1 cellular context compared by ENCODE assay signal in the genomic region with DNA sequence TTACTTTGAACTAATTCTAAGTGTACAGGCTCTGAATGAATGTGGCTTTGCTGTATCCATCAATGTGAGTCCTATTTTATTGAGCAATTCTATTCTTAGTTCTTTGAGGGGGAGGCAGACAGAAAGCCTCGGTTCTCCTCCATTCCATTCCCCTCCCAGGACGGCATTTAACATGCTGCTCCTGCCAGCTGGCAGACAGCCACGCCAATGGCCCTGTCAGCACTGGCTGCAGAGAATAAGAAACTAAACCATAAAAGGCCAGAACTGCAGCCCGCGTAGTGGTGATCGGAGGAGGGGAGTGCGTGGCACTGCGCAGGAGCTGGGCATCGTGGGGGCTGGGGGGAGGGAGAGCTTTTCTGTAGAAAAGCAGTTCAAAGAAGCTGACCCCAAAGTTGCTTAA.
TF ChIP-seq lines count a peak whose summit lies in the region.

No MANE protein-coding gene starts in this region.

TF ChIP-seq in GM23338, 12 proteins besides CTCF, POLR2A, EP300 and RAD21 (continued from another document):
- TF ChIP-seq, protein P1, sequence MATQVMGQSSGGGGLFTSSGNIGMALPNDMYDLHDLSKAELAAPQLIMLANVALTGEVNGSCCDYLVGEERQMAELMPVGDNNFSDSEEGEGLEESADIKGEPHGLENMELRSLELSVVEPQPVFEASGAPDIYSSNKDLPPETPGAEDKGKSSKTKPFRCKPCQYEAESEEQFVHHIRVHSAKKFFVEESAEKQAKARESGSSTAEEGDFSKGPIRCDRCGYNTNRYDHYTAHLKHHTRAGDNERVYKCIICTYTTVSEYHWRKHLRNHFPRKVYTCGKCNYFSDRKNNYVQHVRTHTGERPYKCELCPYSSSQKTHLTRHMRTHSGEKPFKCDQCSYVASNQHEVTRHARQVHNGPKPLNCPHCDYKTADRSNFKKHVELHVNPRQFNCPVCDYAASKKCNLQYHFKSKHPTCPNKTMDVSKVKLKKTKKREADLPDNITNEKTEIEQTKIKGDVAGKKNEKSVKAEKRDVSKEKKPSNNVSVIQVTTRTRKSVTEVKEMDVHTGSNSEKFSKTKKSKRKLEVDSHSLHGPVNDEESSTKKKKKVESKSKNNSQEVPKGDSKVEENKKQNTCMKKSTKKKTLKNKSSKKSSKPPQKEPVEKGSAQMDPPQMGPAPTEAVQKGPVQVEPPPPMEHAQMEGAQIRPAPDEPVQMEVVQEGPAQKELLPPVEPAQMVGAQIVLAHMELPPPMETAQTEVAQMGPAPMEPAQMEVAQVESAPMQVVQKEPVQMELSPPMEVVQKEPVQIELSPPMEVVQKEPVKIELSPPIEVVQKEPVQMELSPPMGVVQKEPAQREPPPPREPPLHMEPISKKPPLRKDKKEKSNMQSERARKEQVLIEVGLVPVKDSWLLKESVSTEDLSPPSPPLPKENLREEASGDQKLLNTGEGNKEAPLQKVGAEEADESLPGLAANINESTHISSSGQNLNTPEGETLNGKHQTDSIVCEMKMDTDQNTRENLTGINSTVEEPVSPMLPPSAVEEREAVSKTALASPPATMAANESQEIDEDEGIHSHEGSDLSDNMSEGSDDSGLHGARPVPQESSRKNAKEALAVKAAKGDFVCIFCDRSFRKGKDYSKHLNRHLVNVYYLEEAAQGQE (IDR thresholded peaks at IDR 0.05; ENCODE audit: unreplicated experiment): no peak
- TF ChIP-seq, protein P2, sequence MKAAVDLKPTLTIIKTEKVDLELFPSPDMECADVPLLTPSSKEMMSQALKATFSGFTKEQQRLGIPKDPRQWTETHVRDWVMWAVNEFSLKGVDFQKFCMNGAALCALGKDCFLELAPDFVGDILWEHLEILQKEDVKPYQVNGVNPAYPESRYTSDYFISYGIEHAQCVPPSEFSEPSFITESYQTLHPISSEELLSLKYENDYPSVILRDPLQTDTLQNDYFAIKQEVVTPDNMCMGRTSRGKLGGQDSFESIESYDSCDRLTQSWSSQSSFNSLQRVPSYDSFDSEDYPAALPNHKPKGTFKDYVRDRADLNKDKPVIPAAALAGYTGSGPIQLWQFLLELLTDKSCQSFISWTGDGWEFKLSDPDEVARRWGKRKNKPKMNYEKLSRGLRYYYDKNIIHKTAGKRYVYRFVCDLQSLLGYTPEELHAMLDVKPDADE (IDR thresholded peaks at IDR 0.05): no peak
- TF ChIP-seq POLR2AphosphoS5 (IDR thresholded peaks at IDR 0.05; ENCODE audit: low read depth) (no peak), NANOG (IDR thresholded peaks at IDR 0.05; ENCODE audit: borderline replicate concordance) (no peak), EZH2 (IDR thresholded peaks at IDR 0.05; ENCODE audit: low read depth, unreplicated experiment) (no peak), STAT1 (IDR thresholded peaks at IDR 0.05; ENCODE audit: unreplicated experiment) (no peak)
TF ChIP-seq in GM23338: peak in this region for 0.
